Comparison of ENCODE assay signal across 23 cellular contexts in the genomic region with DNA sequence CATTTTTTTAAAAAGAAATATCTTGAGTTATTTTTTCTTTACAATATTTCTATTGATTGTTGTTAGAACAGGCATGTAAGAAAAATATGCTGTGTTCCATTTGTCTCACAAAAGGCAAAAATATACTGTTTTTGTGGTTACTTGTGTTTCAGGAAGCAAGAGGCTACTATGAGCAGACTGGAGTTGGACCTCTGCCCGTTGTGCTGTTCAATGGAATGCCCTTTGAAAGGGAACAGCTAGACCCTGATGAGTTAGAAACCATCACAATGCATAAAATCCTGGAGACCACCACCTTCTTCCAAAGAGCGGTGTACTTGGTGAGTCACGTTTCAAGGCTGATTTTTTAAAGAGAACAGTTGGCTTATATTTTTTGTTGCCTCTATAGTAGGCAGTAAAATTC.
"Had no signal": no experiment of that assay in that cellular context is flagged by ENCODE, and none has a peak within 500 bp of the region (broad histone marks: within the 10 kb centered on the region; RNA-seq: fewer than 3 reads in every experiment).

No MANE protein-coding gene starts in this region.

- H3K27ac Mint-ChIP-seq: activated CD4-positive, alpha-beta memory T cell treated with anti-CD3 and anti-CD28 coated beads for 36 hours; activated CD4-positive, alpha-beta T cell treated with anti-CD3 and anti-CD28 coated beads for 36 hours; activated naive CD8-positive, alpha-beta T cell; naive B cell; stimulated activated naive CD8-positive, alpha-beta T cell treated with anti-CD3 and anti-CD28 coated beads, Interleukin-15, Interleukin-2, amounts not matched to agents 100 ng/mL and 50 ng/mL, for 24 hours; WTC11 had no signal

- H3K4me3 ChIP-seq: coronary artery, esophagus squamous epithelium, gastrocnemius medialis, heart left ventricle, mucosa of descending colon, suprapubic skin, transverse colon, vagina had no signal

- H3K27ac ChIP-seq: coronary artery, esophagus squamous epithelium, gastrocnemius medialis, heart left ventricle, suprapubic skin, transverse colon, vagina had no signal

- H3K9me3 Mint-ChIP-seq: activated CD4-positive, alpha-beta memory T cell treated with anti-CD3 and anti-CD28 coated beads for 36 hours; central memory CD8-positive, alpha-beta T cell; naive B cell; neural crest cell; stimulated activated naive CD8-positive, alpha-beta T cell treated with anti-CD3 and anti-CD28 coated beads, Interleukin-15, Interleukin-2, amounts not matched to agents 100 ng/mL and 50 ng/mL, for 24 hours; WTC11 had no signal

- H3K4me1 ChIP-seq: esophagus squamous epithelium, gastrocnemius medialis, suprapubic skin, transverse colon, vagina had no signal

- H3K27me3 Mint-ChIP-seq: activated CD4-positive, alpha-beta memory T cell treated with anti-CD3 and anti-CD28 coated beads for 36 hours; activated CD4-positive, alpha-beta T cell treated with anti-CD3 and anti-CD28 coated beads for 36 hours; activated naive CD8-positive, alpha-beta T cell; central memory CD8-positive, alpha-beta T cell; naive B cell; stimulated activated naive CD8-positive, alpha-beta T cell treated with anti-CD3 and anti-CD28 coated beads, Interleukin-15, Interleukin-2, amounts not matched to agents 100 ng/mL and 50 ng/mL, for 24 hours had no signal

- DNase-seq: activated CD4-positive, alpha-beta memory T cell treated with anti-CD3 and anti-CD28 coated beads for 36 hours; activated CD4-positive, alpha-beta T cell treated with anti-CD3 and anti-CD28 coated beads for 36 hours; activated T-cell treated with anti-CD3 and anti-CD28 coated beads for 4 hours; amniotic stem cell; effector CD4-positive, alpha-beta T cell; esophagus squamous epithelium; gastrocnemius medialis; heart left ventricle; kidney glomerular epithelial cell; left ventricle myocardium superior; mesenchymal stem cell; mucosa of descending colon; naive B cell; stimulated activated CD4-positive, alpha-beta T cell treated with anti-CD3 and anti-CD28 coated beads, Interleukin-2, amount 100 ng/mL, for 48 hours; transverse colon had no signal

- H3K27me3 ChIP-seq: esophagus squamous epithelium, gastrocnemius medialis, heart left ventricle, suprapubic skin, transverse colon, vagina had no signal

- ATAC-seq: activated CD4-positive, alpha-beta T cell treated with anti-CD3 and anti-CD28 coated beads for 36 hours; gastrocnemius medialis; heart left ventricle; left ventricle myocardium superior; mucosa of descending colon; WTC11 had no signal

- H3K9me3 ChIP-seq: esophagus squamous epithelium, gastrocnemius medialis, heart left ventricle, mucosa of descending colon, suprapubic skin, transverse colon, vagina had no signal

- H3K4me3 Mint-ChIP-seq: activated CD4-positive, alpha-beta memory T cell treated with anti-CD3 and anti-CD28 coated beads for 36 hours; activated CD4-positive, alpha-beta T cell treated with anti-CD3 and anti-CD28 coated beads for 36 hours; activated naive CD8-positive, alpha-beta T cell; central memory CD8-positive, alpha-beta T cell; naive B cell; neural crest cell; stimulated activated naive CD8-positive, alpha-beta T cell treated with anti-CD3 and anti-CD28 coated beads, Interleukin-15, Interleukin-2, amounts not matched to agents 100 ng/mL and 50 ng/mL, for 24 hours; WTC11 had no signal

- H3K4me1 Mint-ChIP-seq: activated CD4-positive, alpha-beta T cell treated with anti-CD3 and anti-CD28 coated beads for 36 hours; central memory CD8-positive, alpha-beta T cell; naive B cell; WTC11 had no signal
